28 cellular contexts compared by ENCODE assay signal in the genomic region with DNA sequence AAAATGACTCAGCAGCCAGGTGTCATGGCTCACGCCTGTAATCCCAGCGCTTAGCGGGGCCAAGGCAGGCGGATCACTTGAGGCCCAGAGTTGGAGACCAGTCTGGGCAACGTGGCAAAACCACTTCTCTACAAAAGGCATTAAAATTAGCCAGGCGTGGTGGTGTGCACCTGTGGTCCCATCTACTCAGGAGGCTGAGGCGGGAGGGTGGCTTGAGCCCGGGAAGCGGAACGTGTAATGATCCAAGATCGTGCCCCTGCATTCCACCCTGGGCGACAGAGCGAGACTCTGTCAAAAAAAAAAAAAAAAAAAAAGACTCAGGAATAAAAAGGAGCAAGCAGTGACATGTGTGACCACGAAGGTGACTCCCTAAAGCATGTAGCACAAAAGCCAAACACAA. TPM values are rescaled to one million over a fixed set of nuclear protein-coding genes. Genes with fewer than 3 reads are reported as not detected.
DNase-seq lines count a peak whose midpoint lies in the region; ATAC-seq and TF ChIP-seq lines count a peak whose summit lies in the region.
"Had no signal": no experiment of that assay in that cellular context is flagged by ENCODE, and none has a peak within 500 bp of the region (broad histone marks: within the 10 kb centered on the region; RNA-seq: fewer than 3 reads in every experiment).

No MANE protein-coding gene starts in this region.

- peaks cover 5% of the 10 kb centered on the region for H3K27me3 Mint-ChIP-seq in activated CD8-positive, alpha-beta memory T cell treated with anti-CD3 and anti-CD28 coated beads, Interleukin-2, amount 10 ng/mL, durations not matched to agents 7 days and 5 days
- H3K27me3 Mint-ChIP-seq in activated naive CD4-positive, alpha-beta T cell treated with anti-CD3 and anti-CD28 coated beads for 36 hours (ENCODE audit: low read depth) = no peaks in the 10 kb centered on the region
- H3K27me3 Mint-ChIP-seq: CD4-positive, CD25-positive, alpha-beta regulatory T cell had no signal

- H3K27me3 ChIP-seq in upper lobe of right lung = no peaks in the 10 kb centered on the region
- H3K27me3 ChIP-seq: BLaER1 had no signal

- H3K36me3 Mint-ChIP-seq in activated CD8-positive, alpha-beta memory T cell treated with anti-CD3 and anti-CD28 coated beads, Interleukin-2, amount 10 ng/mL, durations not matched to agents 7 days and 5 days = no peaks in the 10 kb centered on the region
- H3K36me3 Mint-ChIP-seq in activated naive CD4-positive, alpha-beta T cell treated with anti-CD3 and anti-CD28 coated beads for 36 hours (ENCODE audit: low read depth) = no peaks in the 10 kb centered on the region
- H3K36me3 Mint-ChIP-seq: CD14-positive monocyte; CD4-positive, alpha-beta memory T cell; CD4-positive, CD25-positive, alpha-beta regulatory T cell; CD8-positive, alpha-beta memory T cell had no signal

- H3K27ac Mint-ChIP-seq in activated CD8-positive, alpha-beta memory T cell treated with anti-CD3 and anti-CD28 coated beads, Interleukin-2, amount 10 ng/mL, durations not matched to agents 7 days and 5 days = no peak overlapping the region
- no peak overlapping the region for H3K27ac Mint-ChIP-seq in activated naive CD4-positive, alpha-beta T cell treated with anti-CD3 and anti-CD28 coated beads for 36 hours
- H3K27ac Mint-ChIP-seq: CD14-positive monocyte; CD4-positive, alpha-beta memory T cell; CD4-positive, CD25-positive, alpha-beta regulatory T cell; CD8-positive, alpha-beta memory T cell had no signal

- CTCF ChIA-PET in activated CD8-positive, alpha-beta memory T cell treated with anti-CD3 and anti-CD28 coated beads, Interleukin-2, amount 10 ng/mL, durations not matched to agents 7 days and 5 days (lab: Charles Lee) = no interaction called here
- CTCF ChIA-PET in activated naive CD4-positive, alpha-beta T cell treated with anti-CD3 and anti-CD28 coated beads for 36 hours (lab: Charles Lee) = no interaction called here

- H3K36me3 ChIP-seq in upper lobe of right lung = no peaks in the 10 kb centered on the region
- H3K36me3 ChIP-seq: BE2C, BLaER1 had no signal

- intact Hi-C loops in upper lobe of right lung (cut with DNase I) = no loop called here
- intact Hi-C loops in activated naive CD4-positive, alpha-beta T cell treated with anti-CD3 and anti-CD28 coated beads for 36 hours (cut with micrococcal nuclease) = no loop called here

- ATAC-seq in activated CD8-positive, alpha-beta memory T cell treated with anti-CD3 and anti-CD28 coated beads, Interleukin-2, amount 10 ng/mL, durations not matched to agents 7 days and 5 days = no peak
- ATAC-seq in upper lobe of right lung (no peak), GM19463 (IDR thresholded peaks at IDR 0.05; ENCODE audit: unreplicated experiment) (no peak)
- ATAC-seq: GM12878 had no signal

- H3K9me3 ChIP-seq in upper lobe of right lung = no peaks in the 10 kb centered on the region
- H3K9me3 ChIP-seq: BE2C had no signal

- H3K9me3 Mint-ChIP-seq in activated CD8-positive, alpha-beta memory T cell treated with anti-CD3 and anti-CD28 coated beads, Interleukin-2, amount 10 ng/mL, durations not matched to agents 7 days and 5 days (ENCODE audit: low read depth) = no peaks in the 10 kb centered on the region
- no peaks in the 10 kb centered on the region for H3K9me3 Mint-ChIP-seq in activated naive CD4-positive, alpha-beta T cell treated with anti-CD3 and anti-CD28 coated beads for 36 hours
- H3K9me3 Mint-ChIP-seq: CD4-positive, alpha-beta memory T cell; CD8-positive, alpha-beta memory T cell had no signal

- no peaks in the 10 kb centered on the region for H3K4me1 ChIP-seq in upper lobe of right lung
- H3K4me1 ChIP-seq: BE2C had no signal

- TF ChIP-seq CTCF in upper lobe of right lung (IDR thresholded peaks at IDR 0.05) = no peak

- peak; percentile 19 for DNase-seq in activated CD8-positive, alpha-beta memory T cell treated with anti-CD3 and anti-CD28 coated beads for 24 hours
- no peak for DNase-seq in activated CD8-positive, alpha-beta memory T cell treated with anti-CD3 and anti-CD28 coated beads, Interleukin-2, amount 10 ng/mL, durations not matched to agents 7 days and 5 days
- DNase-seq in kidney tubule cell (ENCODE audit: low spot score) (peak; percentile 5), mesenteric fat pad (ENCODE audit: low spot score) (peak; percentile 41), upper lobe of right lung (peak; percentile 17), NCI-H1694 (lab: John Stamatoyannopoulos, UW) (no peak)
- DNase-seq in activated naive CD4-positive, alpha-beta T cell treated with anti-CD3 and anti-CD28 coated beads for 36 hours = no peak
- DNase-seq: 8988T; ACHN; BE2C; C1 segment of cervical spinal cord; CD4-positive, alpha-beta memory T cell; CD4-positive, CD25-positive, alpha-beta regulatory T cell; CD8-positive, alpha-beta memory T cell; COR-L47; DMS 273 treated with DMSO at 0.1 percent for 48 hours; DMS153; DMS53; DMS79; DND-41; EL; GDM1 had no signal

- no peaks in the 10 kb centered on the region for H3K4me1 Mint-ChIP-seq in activated CD8-positive, alpha-beta memory T cell treated with anti-CD3 and anti-CD28 coated beads, Interleukin-2, amount 10 ng/mL, durations not matched to agents 7 days and 5 days
- no peaks in the 10 kb centered on the region for H3K4me1 Mint-ChIP-seq in activated naive CD4-positive, alpha-beta T cell treated with anti-CD3 and anti-CD28 coated beads for 36 hours (ENCODE audit: low read depth)
- H3K4me1 Mint-ChIP-seq: CD14-positive monocyte; CD4-positive, alpha-beta memory T cell; CD4-positive, CD25-positive, alpha-beta regulatory T cell; CD8-positive, alpha-beta memory T cell had no signal

- no peak overlapping the region for H3K27ac ChIP-seq in upper lobe of right lung
- H3K27ac ChIP-seq: BLaER1 had no signal

- no peak overlapping the region for H3K4me3 Mint-ChIP-seq in activated CD8-positive, alpha-beta memory T cell treated with anti-CD3 and anti-CD28 coated beads, Interleukin-2, amount 10 ng/mL, durations not matched to agents 7 days and 5 days
- H3K4me3 Mint-ChIP-seq in activated naive CD4-positive, alpha-beta T cell treated with anti-CD3 and anti-CD28 coated beads for 36 hours = no peak overlapping the region
- H3K4me3 Mint-ChIP-seq: CD14-positive monocyte; CD4-positive, alpha-beta memory T cell; CD4-positive, CD25-positive, alpha-beta regulatory T cell; CD8-positive, alpha-beta memory T cell had no signal

- H3K4me3 ChIP-seq in upper lobe of right lung = no peak overlapping the region
- H3K4me3 ChIP-seq: BLaER1, GM12878 had no signal

RNA-seq across cellular contexts. Expression of gene SALL3, which starts 50.1 kb away (rescaled TPM):
- total RNA-seq in activated CD8-positive, alpha-beta memory T cell treated with anti-CD3 and anti-CD28 coated beads, Interleukin-2, amount 10 ng/mL, durations not matched to agents 7 days and 5 days = not detected
- total RNA-seq in mesenteric fat pad (not detected), upper lobe of right lung (not detected)
- not detected for total RNA-seq in activated naive CD4-positive, alpha-beta T cell treated with anti-CD3 and anti-CD28 coated beads for 36 hours
- total RNA-seq: A673; CD4-positive, alpha-beta memory T cell; CD4-positive, CD25-positive, alpha-beta regulatory T cell; CD8-positive, alpha-beta memory T cell; G401 had no signal

Comparison
In these comparisons a context has a peak if more than half of its experiments do, and no peak if none do; other contexts are left out.
1. DNase-seq: peak in activated CD8-positive, alpha-beta memory T cell treated with anti-CD3 and anti-CD28 coated beads for 24 hours (single experiment), kidney tubule cell (single experiment), mesenteric fat pad (single experiment) and upper lobe of right lung (single experiment); none in activated CD8-positive, alpha-beta memory T cell treated with anti-CD3 and anti-CD28 coated beads, Interleukin-2, amount 10 ng/mL, durations not matched to agents 7 days and 5 days (single experiment), activated naive CD4-positive, alpha-beta T cell treated with anti-CD3 and anti-CD28 coated beads for 36 hours (single experiment) and NCI-H1694 (single experiment).